17 cellular contexts compared by ENCODE assay signal in the genomic region with DNA sequence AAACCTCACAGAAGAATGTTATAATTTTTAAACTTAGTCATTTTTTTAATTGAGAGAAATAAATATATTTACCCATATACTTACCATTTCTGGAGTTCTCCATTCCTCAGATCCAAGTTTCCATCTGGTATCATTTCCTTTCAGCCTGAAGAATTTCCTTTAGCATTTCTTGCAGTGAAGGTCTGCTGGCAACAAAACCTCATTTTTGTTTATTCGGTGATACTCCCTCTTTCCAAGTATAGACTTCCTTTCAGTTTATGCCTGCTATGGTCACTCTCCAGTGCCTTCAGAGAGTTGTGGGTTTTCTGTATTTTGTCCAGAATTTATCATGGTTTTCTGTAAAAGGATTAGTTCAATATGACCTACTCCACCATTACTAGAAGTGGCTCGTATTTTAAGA.
"Had no signal": no experiment of that assay in that cellular context is flagged by ENCODE, and none has a peak within 500 bp of the region (broad histone marks: within the 10 kb centered on the region; RNA-seq: fewer than 3 reads in every experiment).

No MANE protein-coding gene starts in this region.

- H3K27me3 Mint-ChIP-seq: dendritic cell treated with granulocyte-macrophage colony-stimulating factor and Interleukin-4, amounts not matched to agents 40 ng/mL and 50 ng/mL, for 4 days; naive thymus-derived CD8-positive, alpha-beta T cell; type B pancreatic cell had no signal

- H3K4me3 ChIP-seq: mucosa of descending colon, right atrium auricular region, sigmoid colon, skin epidermis, stomach had no signal

- H3K4me3 Mint-ChIP-seq: dendritic cell treated with granulocyte-macrophage colony-stimulating factor and Interleukin-4, amounts not matched to agents 40 ng/mL and 50 ng/mL, for 4 days; naive thymus-derived CD8-positive, alpha-beta T cell; type B pancreatic cell had no signal

- H3K27me3 ChIP-seq: foreskin keratinocyte, neutrophil, right atrium auricular region, sigmoid colon, stomach had no signal

- H3K9me3 ChIP-seq: right atrium auricular region had no signal

- H3K36me3 ChIP-seq: neutrophil, right atrium auricular region, sigmoid colon, stomach had no signal

- H3K27ac ChIP-seq: foreskin keratinocyte, neutrophil, right atrium auricular region, sigmoid colon, skin epidermis had no signal

- ATAC-seq: foreskin keratinocyte; mucosa of descending colon; naive thymus-derived CD8-positive, alpha-beta T cell had no signal

- DNase-seq: cerebellar nuclear complex; foreskin keratinocyte; kidney glomerular epithelial cell; mammary epithelial cell; mucosa of descending colon; naive thymus-derived CD8-positive, alpha-beta T cell; sigmoid colon; stimulated activated CD4-positive, alpha-beta T cell treated with anti-CD3 and anti-CD28 coated beads, Interleukin-2, amount 100 ng/mL, for 24 hours; stimulated activated CD4-positive, alpha-beta T cell treated with anti-CD3 and anti-CD28 coated beads, Interleukin-4, amount 100 ng/mL, for 4 hours; stimulated activated naive CD4-positive, alpha-beta T cell; stomach; substantia nigra had no signal

- H3K27ac Mint-ChIP-seq: dendritic cell treated with granulocyte-macrophage colony-stimulating factor and Interleukin-4, amounts not matched to agents 40 ng/mL and 50 ng/mL, for 4 days; naive thymus-derived CD8-positive, alpha-beta T cell; type B pancreatic cell had no signal

- H3K4me1 ChIP-seq: foreskin keratinocyte, right atrium auricular region, sigmoid colon had no signal
